9 cellular contexts compared by ENCODE assay signal in genomic region chr1:236465959-236466303, GRCh38. TPM values are rescaled to one million over a fixed set of nuclear protein-coding genes. Genes with fewer than 3 reads are reported as not detected.
DNase-seq lines count a peak whose midpoint lies in the region; ATAC-seq and TF ChIP-seq lines count a peak whose summit lies in the region.
"Had no signal": no experiment of that assay in that cellular context is flagged by ENCODE, and none has a peak within 500 bp of the region (broad histone marks: within the 10 kb centered on the region; RNA-seq: fewer than 3 reads in every experiment).

No MANE protein-coding gene starts in this region.

- H3K27ac Mint-ChIP-seq in T-helper 2 cell treated with Interferon-gamma antibody and Interleukin-4, amounts not matched to agents 5 μg/mL and 100 μg/mL, for 36 hours: no peak overlapping the region

- peaks cover 8% of the 10 kb centered on the region for H3K27me3 Mint-ChIP-seq in T-helper 2 cell treated with Interferon-gamma antibody and Interleukin-4, amounts not matched to agents 5 μg/mL and 100 μg/mL, for 36 hours (ENCODE audit: low read depth)

- H3K4me1 ChIP-seq in tibial nerve: no peaks in the 10 kb centered on the region

- TF ChIP-seq POLR2A in tibial nerve (IDR thresholded peaks at IDR 0.05): no peak

- no peaks in the 10 kb centered on the region for H3K27me3 ChIP-seq in tibial nerve

- ATAC-seq in GM18520 (IDR thresholded peaks at IDR 0.05; ENCODE audit: unreplicated experiment): peak; percentile 65
- ATAC-seq in GM21390 (IDR thresholded peaks at IDR 0.05; ENCODE audit: unreplicated experiment): peak; percentile 89
- ATAC-seq in HG03354 (IDR thresholded peaks at IDR 0.05; ENCODE audit: poor library complexity, severe bottlenecking, unreplicated experiment): peak; percentile 91

- H3K4me3 ChIP-seq in tibial nerve: no peak overlapping the region

- H3K4me1 Mint-ChIP-seq in T-helper 2 cell treated with Interferon-gamma antibody and Interleukin-4, amounts not matched to agents 5 μg/mL and 100 μg/mL, for 36 hours (ENCODE audit: low read depth): peaks cover 15% of the 10 kb centered on the region

- H3K36me3 ChIP-seq in tibial nerve: no peaks in the 10 kb centered on the region

- H3K9me3 ChIP-seq in tibial nerve: no peaks in the 10 kb centered on the region

- no peak overlapping the region for H3K4me3 Mint-ChIP-seq in T-helper 2 cell treated with Interferon-gamma antibody and Interleukin-4, amounts not matched to agents 5 μg/mL and 100 μg/mL, for 36 hours

- no peak for TF ChIP-seq CTCF in tibial nerve (IDR thresholded peaks at IDR 0.05)

- H3K9me3 Mint-ChIP-seq in T-helper 2 cell treated with Interferon-gamma antibody and Interleukin-4, amounts not matched to agents 5 μg/mL and 100 μg/mL, for 36 hours: no peaks in the 10 kb centered on the region

- WGBS in tibial nerve, 2 donors: 83 to 85% methylated on average over 5 of the region's 5 CpGs

- peaks cover 13% of the 10 kb centered on the region for H3K36me3 Mint-ChIP-seq in T-helper 2 cell treated with Interferon-gamma antibody and Interleukin-4, amounts not matched to agents 5 μg/mL and 100 μg/mL, for 36 hours (ENCODE audit: low read depth)

- H3K27ac ChIP-seq in epithelial cell of prostate: peak overlapping the region; percentile 81
- H3K27ac ChIP-seq in tibial nerve: no peak overlapping the region

- DNase-seq in epithelial cell of prostate (ENCODE audit: low read depth, low spot score) (peak; percentile 95), NCI-H774 (lab: John Stamatoyannopoulos, UW) (no peak), tibial nerve (ENCODE audit: low spot score in 2 of 2) (no peak)
- no peak for DNase-seq in T-helper 2 cell treated with Interferon-gamma antibody and Interleukin-4, amounts not matched to agents 5 μg/mL and 100 μg/mL, for 36 hours (ENCODE audit: low spot score)
- no peak for DNase-seq in activated effector memory CD4-positive, alpha-beta T cell treated with Interleukin-2 at 50 U/mL for 16 hours
- DNase-seq: NCI-H1694 treated with DMSO at 0.1 percent for 48 hours had no signal

- TF ChIP-seq EP300 in tibial nerve (IDR thresholded peaks at IDR 0.05): no peak

RNA-seq across cellular contexts. Expression of gene LGALS8, which starts 57.9 kb away (rescaled TPM):
- total RNA-seq in tibial nerve: 10 to 100 TPM; 62.0 to 93.3 (median 76.8) TPM
